1 cellular context compared by ENCODE assay signal in genomic region chr5:150350524-150351344, GRCh38.
TF ChIP-seq lines count a peak whose summit lies in the region.

No MANE protein-coding gene starts in this region.

TF ChIP-seq in HepG2, 621 proteins besides CTCF, POLR2A, EP300 and RAD21 (continued from another document):
- TF ChIP-seq THAP9 (CRISPR knock-in tag; IDR thresholded peaks at IDR 0.05; ENCODE audit: borderline replicate concordance) (peak; percentile 64; the same call in 1 of the 2 replicates), GLI4 (CRISPR knock-in tag; IDR thresholded peaks at IDR 0.05; ENCODE audit: borderline replicate concordance) (no peak), SNAPC5 (CRISPR knock-in tag; IDR thresholded peaks at IDR 0.05; ENCODE audit: borderline replicate concordance) (no peak), MXD4 (CRISPR knock-in tag; IDR thresholded peaks at IDR 0.05) (peak; percentile 49; the same call in 1 of the 2 replicates), ZNF773 (CRISPR knock-in tag; IDR thresholded peaks at IDR 0.05; ENCODE audit: borderline replicate concordance) (no peak), ATF7-NPFF (CRISPR knock-in tag; IDR thresholded peaks at IDR 0.05; ENCODE audit: low read depth) (no peak), ZFP37 (CRISPR knock-in tag; IDR thresholded peaks at IDR 0.05; ENCODE audit: borderline replicate concordance) (0 out of 2 replicates have a peak, but pooled peaks have one; percentile 55), PBX2 (CRISPR knock-in tag; IDR thresholded peaks at IDR 0.05) (peak; percentile 70), E2F1 (CRISPR knock-in tag; IDR thresholded peaks at IDR 0.05) (no peak), PHF21A (CRISPR knock-in tag; IDR thresholded peaks at IDR 0.05) (peak; percentile 75; the same call in 1 of the 2 replicates), HNF4G (IDR thresholded peaks at IDR 0.05; ENCODE audit: borderline replicate concordance, low read depth, low read length) (no peak; the same call in 1 of the 2 replicates), HNF4G (CRISPR knock-in tag; IDR thresholded peaks at IDR 0.05; ENCODE audit: borderline replicate concordance, low read depth) (0 out of 2 replicates have a peak, but pooled peaks have one; percentile 43), CENPBD1 (CRISPR knock-in tag; IDR thresholded peaks at IDR 0.05; ENCODE audit: borderline replicate concordance, low read depth) (no peak), ZNF138 (CRISPR knock-in tag; IDR thresholded peaks at IDR 0.05; ENCODE audit: low read depth) (no peak), TSC22D2 (CRISPR knock-in tag; IDR thresholded peaks at IDR 0.05; ENCODE audit: borderline replicate concordance) (0 out of 2 replicates have a peak, but pooled peaks have one; percentile 59), ZKSCAN8 (CRISPR knock-in tag; IDR thresholded peaks at IDR 0.05; ENCODE audit: borderline replicate concordance) (peak; percentile 63; the same call in 1 of the 2 replicates), ZSCAN29 (CRISPR knock-in tag; conservative IDR thresholded peaks at IDR 0.05) (0 out of 2 replicates have a peak, but pooled peaks have one; percentile 36), KMT2A (CRISPR knock-in tag; IDR thresholded peaks at IDR 0.05) (no peak), NFRKB (IDR thresholded peaks at IDR 0.05) (no peak), TBX3 (IDR thresholded peaks at IDR 0.05; ENCODE audit: borderline replicate concordance) (0 out of 2 replicates have a peak, but pooled peaks have one; percentile 52), KLF11 (CRISPR knock-in tag; IDR thresholded peaks at IDR 0.05) (peak; percentile 42; the same call in 1 of the 2 replicates), ELF4 (CRISPR knock-in tag; IDR thresholded peaks at IDR 0.05; ENCODE audit: borderline replicate concordance) (no peak), ZBTB26 (CRISPR knock-in tag; IDR thresholded peaks at IDR 0.05; ENCODE audit: borderline replicate concordance) (no peak), ZNF383 (CRISPR knock-in tag; IDR thresholded peaks at IDR 0.05; ENCODE audit: borderline replicate concordance) (peak; percentile 89; the same call in 1 of the 2 replicates), ZNF503 (CRISPR knock-in tag; IDR thresholded peaks at IDR 0.05) (peak; percentile 72; the same call in 1 of the 2 replicates), CHD4 (IDR thresholded peaks at IDR 0.05; ENCODE audit: borderline replicate concordance, low read length) (peak; percentile 33; the same call in 1 of the 2 replicates), ZNF335 (CRISPR knock-in tag; IDR thresholded peaks at IDR 0.05) (peak; percentile 63; the same call in 1 of the 2 replicates), TRIM24 (CRISPR knock-in tag; IDR thresholded peaks at IDR 0.05) (no peak), ZNF337 (CRISPR knock-in tag; IDR thresholded peaks at IDR 0.05; ENCODE audit: borderline replicate concordance, low read depth) (no peak), IRF2 (CRISPR knock-in tag; IDR thresholded peaks at IDR 0.05) (peak; percentile 88), TP53 (CRISPR knock-in tag; conservative IDR thresholded peaks at IDR 0.05) (no peak), NBN (conservative IDR thresholded peaks at IDR 0.05) (no peak), BORCS8-MEF2B (CRISPR knock-in tag; IDR thresholded peaks at IDR 0.05) (peak; percentile 87; the same call in 1 of the 2 replicates), NFYC (CRISPR knock-in tag; IDR thresholded peaks at IDR 0.05) (no peak), RBM39 (IDR thresholded peaks at IDR 0.05; ENCODE audit: low read depth, low read length, poor library complexity, severe bottlenecking) (no peak), HNRNPUL1 (IDR thresholded peaks at IDR 0.05; ENCODE audit: low read depth, low read length) (no peak), RFX5 (IDR thresholded peaks at IDR 0.05; ENCODE audit: low read depth, low read length) (0 out of 2 replicates have a peak, but pooled peaks have one; percentile 13), ESRRA (CRISPR knock-in tag; IDR thresholded peaks at IDR 0.05; ENCODE audit: low read depth) (peak; percentile 98), ATRX (CRISPR knock-in tag; IDR thresholded peaks at IDR 0.05; ENCODE audit: borderline replicate concordance) (no peak), ZNF672 (CRISPR knock-in tag; IDR thresholded peaks at IDR 0.05) (no peak), TFAP4 (IDR thresholded peaks at IDR 0.05; ENCODE audit: borderline replicate concordance, low read depth) (peak; percentile 78; the same call in 1 of the 2 replicates), EZH2 (conservative IDR thresholded peaks at IDR 0.05; ENCODE audit: low read depth, low read length) (no peak), CBX5 (CRISPR knock-in tag; IDR thresholded peaks at IDR 0.05; ENCODE audit: borderline replicate concordance) (peak; percentile 86; the same call in 1 of the 2 replicates), ZNF800 (CRISPR knock-in tag; IDR thresholded peaks at IDR 0.05) (peak; percentile 61; the same call in 1 of the 2 replicates), ZBTB2 (CRISPR knock-in tag; IDR thresholded peaks at IDR 0.05; ENCODE audit: low read depth) (no peak)
TF ChIP-seq in HepG2: peak in this region for 213.
